Comparison of ENCODE assay signal across 17 cellular contexts in genomic region chr1:23526329-23527041, GRCh38. TPM values are rescaled to one million over a fixed set of nuclear protein-coding genes. Genes with fewer than 3 reads are reported as not detected.
A peak's percentile ranks its signal among the peaks of the same experiment; 100 is the strongest.
DNase-seq lines count a peak whose midpoint lies in the region; ATAC-seq and TF ChIP-seq lines count a peak whose summit lies in the region.
"Had no signal": no experiment of that assay in that cellular context is flagged by ENCODE, and none has a peak within 500 bp of the region (broad histone marks: within the 10 kb centered on the region; RNA-seq: fewer than 3 reads in every experiment).

No MANE protein-coding gene starts in this region.

- H3K4me3 Mint-ChIP-seq in activated naive CD8-positive, alpha-beta T cell treated with anti-CD3 and anti-CD28 coated beads, Interleukin-2, amount 10 ng/mL, durations not matched to agents 7 days and 5 days = peak overlapping the region; percentile 98
- no peak overlapping the region for H3K4me3 Mint-ChIP-seq in activated naive CD8-positive, alpha-beta T cell treated with anti-CD3 and anti-CD28 coated beads, Interleukin-2, amount 50 U/mL, for 24 hours
- H3K4me3 Mint-ChIP-seq in T-helper 2 cell treated with Interferon-gamma antibody and Interleukin-4, amounts not matched to agents 5 μg/mL and 100 μg/mL, for 36 hours = peak overlapping the region; percentile 96
- H3K4me3 Mint-ChIP-seq in memory B cell = peak overlapping the region; percentile 77
- H3K4me3 Mint-ChIP-seq in type B pancreatic cell = peak overlapping the region; percentile 33
- H3K4me3 Mint-ChIP-seq: endodermal cell had no signal

- peaks cover 35% of the 10 kb centered on the region for H3K36me3 Mint-ChIP-seq in activated naive CD8-positive, alpha-beta T cell treated with anti-CD3 and anti-CD28 coated beads, Interleukin-2, amount 10 ng/mL, durations not matched to agents 7 days and 5 days
- peaks cover 20% of the 10 kb centered on the region for H3K36me3 Mint-ChIP-seq in activated naive CD8-positive, alpha-beta T cell treated with anti-CD3 and anti-CD28 coated beads, Interleukin-2, amount 50 U/mL, for 24 hours (ENCODE audit: low read depth)
- peaks cover 69% of the 10 kb centered on the region for H3K36me3 Mint-ChIP-seq in T-helper 2 cell treated with Interferon-gamma antibody and Interleukin-4, amounts not matched to agents 5 μg/mL and 100 μg/mL, for 36 hours (ENCODE audit: low read depth)
- H3K36me3 Mint-ChIP-seq in memory B cell (peaks cover 2% of the 10 kb centered on the region), type B pancreatic cell (peaks cover 3% of the 10 kb centered on the region)

- no peaks in the 10 kb centered on the region for H3K36me3 ChIP-seq in osteoblast (ENCODE audit: insufficient read depth, low read length)
- H3K36me3 ChIP-seq: BE2C, gastrocnemius medialis had no signal

- POLR2A ChIA-PET in activated naive CD8-positive, alpha-beta T cell treated with anti-CD3 and anti-CD28 coated beads, Interleukin-2, amount 10 ng/mL, durations not matched to agents 7 days and 5 days (lab: Charles Lee) = interaction anchor here (1.0 to 2.1 kb wide), 4 partner anchors 13 to 102 kb away, joined by 3 to 6 read pairs (median 3); partner anchors contain the start of gene TCEA3

- TF ChIP-seq CTCF in type B pancreatic cell (conservative IDR thresholded peaks at IDR 0.05) (no peak), osteoblast (IDR thresholded peaks at IDR 0.05; ENCODE audit: extremely low read depth, low read depth, low read length) (no peak)

- peak overlapping the region; percentile 97 for H3K27ac Mint-ChIP-seq in activated naive CD8-positive, alpha-beta T cell treated with anti-CD3 and anti-CD28 coated beads, Interleukin-2, amount 10 ng/mL, durations not matched to agents 7 days and 5 days
- no peak overlapping the region for H3K27ac Mint-ChIP-seq in activated naive CD8-positive, alpha-beta T cell treated with anti-CD3 and anti-CD28 coated beads, Interleukin-2, amount 50 U/mL, for 24 hours
- peak overlapping the region; percentile 95 for H3K27ac Mint-ChIP-seq in T-helper 2 cell treated with Interferon-gamma antibody and Interleukin-4, amounts not matched to agents 5 μg/mL and 100 μg/mL, for 36 hours
- H3K27ac Mint-ChIP-seq in memory B cell (peak overlapping the region; percentile 89), type B pancreatic cell (peak overlapping the region; percentile 48)
- H3K27ac Mint-ChIP-seq: endodermal cell had no signal

- no peaks in the 10 kb centered on the region for H3K27me3 ChIP-seq in osteoblast (ENCODE audit: insufficient read depth, low read length)
- H3K27me3 ChIP-seq: BE2C had no signal

- no peaks in the 10 kb centered on the region for H3K27me3 Mint-ChIP-seq in activated naive CD8-positive, alpha-beta T cell treated with anti-CD3 and anti-CD28 coated beads, Interleukin-2, amount 10 ng/mL, durations not matched to agents 7 days and 5 days
- no peaks in the 10 kb centered on the region for H3K27me3 Mint-ChIP-seq in activated naive CD8-positive, alpha-beta T cell treated with anti-CD3 and anti-CD28 coated beads, Interleukin-2, amount 50 U/mL, for 24 hours
- H3K27me3 Mint-ChIP-seq in T-helper 2 cell treated with Interferon-gamma antibody and Interleukin-4, amounts not matched to agents 5 μg/mL and 100 μg/mL, for 36 hours (ENCODE audit: low read depth) = no peaks in the 10 kb centered on the region
- H3K27me3 Mint-ChIP-seq in memory B cell (no peaks in the 10 kb centered on the region), type B pancreatic cell (no peaks in the 10 kb centered on the region)

- H3K4me1 Mint-ChIP-seq in activated naive CD8-positive, alpha-beta T cell treated with anti-CD3 and anti-CD28 coated beads, Interleukin-2, amount 10 ng/mL, durations not matched to agents 7 days and 5 days = peaks cover 59% of the 10 kb centered on the region
- H3K4me1 Mint-ChIP-seq in activated naive CD8-positive, alpha-beta T cell treated with anti-CD3 and anti-CD28 coated beads, Interleukin-2, amount 50 U/mL, for 24 hours = peaks cover 72% of the 10 kb centered on the region
- H3K4me1 Mint-ChIP-seq in T-helper 2 cell treated with Interferon-gamma antibody and Interleukin-4, amounts not matched to agents 5 μg/mL and 100 μg/mL, for 36 hours (ENCODE audit: low read depth) = peaks cover 65% of the 10 kb centered on the region
- H3K4me1 Mint-ChIP-seq in memory B cell (peaks cover 65% of the 10 kb centered on the region), type B pancreatic cell (ENCODE audit: unreplicated experiment) (peaks cover 29% of the 10 kb centered on the region)

- H3K9me3 ChIP-seq in osteoblast (ENCODE audit: low read depth, low read length) = no peaks in the 10 kb centered on the region
- H3K9me3 ChIP-seq: BE2C, gastrocnemius medialis had no signal

- ATAC-seq in activated naive CD8-positive, alpha-beta T cell treated with anti-CD3 and anti-CD28 coated beads, Interleukin-2, amount 10 ng/mL, durations not matched to agents 7 days and 5 days (ENCODE audit: low read depth) = no peak
- no peak for ATAC-seq in activated naive CD8-positive, alpha-beta T cell treated with anti-CD3 and anti-CD28 coated beads, Interleukin-2, amount 50 U/mL, for 24 hours
- no peak for ATAC-seq in memory B cell (ENCODE audit: low read depth)
- no peak for ATAC-seq in GM19397 (IDR thresholded peaks at IDR 0.05; ENCODE audit: unreplicated experiment)
- ATAC-seq: gastrocnemius medialis had no signal

- no peaks in the 10 kb centered on the region for H3K9me3 Mint-ChIP-seq in activated naive CD8-positive, alpha-beta T cell treated with anti-CD3 and anti-CD28 coated beads, Interleukin-2, amount 10 ng/mL, durations not matched to agents 7 days and 5 days
- H3K9me3 Mint-ChIP-seq in activated naive CD8-positive, alpha-beta T cell treated with anti-CD3 and anti-CD28 coated beads, Interleukin-2, amount 50 U/mL, for 24 hours = no peaks in the 10 kb centered on the region
- no peaks in the 10 kb centered on the region for H3K9me3 Mint-ChIP-seq in T-helper 2 cell treated with Interferon-gamma antibody and Interleukin-4, amounts not matched to agents 5 μg/mL and 100 μg/mL, for 36 hours
- no peaks in the 10 kb centered on the region for H3K9me3 Mint-ChIP-seq in memory B cell
- H3K9me3 Mint-ChIP-seq in type B pancreatic cell = no peaks in the 10 kb centered on the region
- H3K9me3 Mint-ChIP-seq: endodermal cell had no signal

- peaks cover 16% of the 10 kb centered on the region for H3K4me1 ChIP-seq in osteoblast (ENCODE audit: insufficient read depth, low read length)

- H3K4me2 ChIP-seq in osteoblast (ENCODE audit: insufficient read depth, low read length) = no peak overlapping the region

- no peaks in the 10 kb centered on the region for H4K20me1 ChIP-seq in osteoblast (ENCODE audit: insufficient read depth, low read length)

- H3K79me2 ChIP-seq in osteoblast (ENCODE audit: insufficient read depth, low read length) = no peaks in the 10 kb centered on the region

- DNase-seq in activated naive CD8-positive, alpha-beta T cell treated with anti-CD3 and anti-CD28 coated beads, Interleukin-2, amount 10 ng/mL, durations not matched to agents 7 days and 5 days = no peak
- no peak for DNase-seq in activated naive CD8-positive, alpha-beta T cell treated with anti-CD3 and anti-CD28 coated beads, Interleukin-2, amount 50 U/mL, for 24 hours
- no peak for DNase-seq in T-helper 2 cell treated with Interferon-gamma antibody and Interleukin-4, amounts not matched to agents 5 μg/mL and 100 μg/mL, for 36 hours (ENCODE audit: low spot score)
- no peak for DNase-seq in memory B cell (ENCODE audit: low spot score in 2 of 2)
- no peak for DNase-seq in type B pancreatic cell (ENCODE audit: extremely low spot score, unreplicated experiment)
- DNase-seq in osteoblast (ENCODE audit: insufficient read length, low spot score, missing footprints) = no peak
- DNase-seq in effector CD4-positive, alpha-beta T cell = no peak
- DNase-seq: activated CD8-positive, alpha-beta memory T cell treated with anti-CD3 and anti-CD28 coated beads, Interleukin-2, amount 50 U/mL, for 48 hours; BE2C; endodermal cell; gastrocnemius medialis; GM23248; KG1; NCI-H187; SIG-M5; stimulated activated CD4-positive, alpha-beta T cell treated with anti-CD3 and anti-CD28 coated beads, Interleukin-2, amount 100 ng/mL, for 48 hours had no signal

- H2AFZ ChIP-seq in osteoblast (ENCODE audit: low read length) = no peak overlapping the region
- H2AFZ ChIP-seq: GM23248 had no signal

- no peak overlapping the region for H3K27ac ChIP-seq in osteoblast (ENCODE audit: low read depth, low read length)
- H3K27ac ChIP-seq: gastrocnemius medialis, GM23248 had no signal

- no peak overlapping the region for H3K4me3 ChIP-seq in osteoblast (ENCODE audit: insufficient read depth, low read length)
- H3K4me3 ChIP-seq: gastrocnemius medialis, GM23248 had no signal

RNA-seq across cellular contexts. Expression of gene E2F2, which starts 4.5 kb away (rescaled TPM):
- total RNA-seq in activated naive CD8-positive, alpha-beta T cell treated with anti-CD3 and anti-CD28 coated beads, Interleukin-2, amount 10 ng/mL, durations not matched to agents 7 days and 5 days = 10 to 100 TPM; 44.2 to 45.1 TPM
- total RNA-seq in type B pancreatic cell (ENCODE audit: low replicate concordance) (8.4 and 9.4 TPM in 2 replicates), osteoblast (under 0.01 and 0.29 TPM in 2 replicates)

RNA-seq across cellular contexts. Expression of gene ID3, which starts 32.8 kb away (rescaled TPM):
- total RNA-seq in activated naive CD8-positive, alpha-beta T cell treated with anti-CD3 and anti-CD28 coated beads, Interleukin-2, amount 10 ng/mL, durations not matched to agents 7 days and 5 days = 10 to 100 TPM; 44.0 to 51.1 TPM
- total RNA-seq in type B pancreatic cell (ENCODE audit: low replicate concordance) (240 and 495 TPM in 2 replicates), osteoblast (177 and 240 TPM in 2 replicates)

RNA-seq across cellular contexts. Expression of gene ASAP3, which starts 42.5 kb away (rescaled TPM):
- 1 to 10 TPM in 1 of 2 experiments, under 1 TPM in 1; 0.50 to 1.3 TPM for total RNA-seq in activated naive CD8-positive, alpha-beta T cell treated with anti-CD3 and anti-CD28 coated beads, Interleukin-2, amount 10 ng/mL, durations not matched to agents 7 days and 5 days
- total RNA-seq in type B pancreatic cell (ENCODE audit: low replicate concordance) = 41.9 and 65.7 TPM in 2 replicates
- 107 and 119 TPM in 2 replicates for total RNA-seq in osteoblast

Comparison
In these comparisons a context has a peak if more than half of its experiments do, and no peak if none do; other contexts are left out.
1. RNA of gene ASAP3, which starts 42.5 kb away (total RNA-seq): 107 to 119 TPM in osteoblast and 41.9 to 65.7 TPM in type B pancreatic cell; 0.50 to 1.3 TPM in activated naive CD8-positive, alpha-beta T cell treated with anti-CD3 and anti-CD28 coated beads, Interleukin-2, amount 10 ng/mL, durations not matched to agents 7 days and 5 days; every median in the first group is over 10 times any median in the second.